ENCODE assay signal across 25 cellular contexts in genomic region chr4:38007645-38008044, GRCh38. TPM values are rescaled to one million over a fixed set of nuclear protein-coding genes. Genes with fewer than 3 reads are reported as not detected.
A peak's percentile ranks its signal among the peaks of the same experiment; 100 is the strongest.
DNase-seq lines count a peak whose midpoint lies in the region; TF ChIP-seq lines count a peak whose summit lies in the region.
"Had no signal": no experiment of that assay in that cellular context is flagged by ENCODE, and none has a peak within 500 bp of the region (broad histone marks: within the 10 kb centered on the region; RNA-seq: fewer than 3 reads in every experiment).

No MANE protein-coding gene starts in this region.

- H3K14ac ChIP-seq in mesenchymal stem cell (ENCODE audit: low read length in 2 of 2) (peak overlapping the region in 1 of 2 experiments; percentile 3), trophoblast cell (ENCODE audit: low read length) (peak overlapping the region; percentile 4)

- H3K4me3 ChIP-seq in OCI-LY1 (ENCODE audit: low read depth, low read length, poor library complexity, severe bottlenecking), result no peak overlapping the region
- no peak overlapping the region for H3K4me3 ChIP-seq in mesenchymal stem cell (ENCODE audit: insufficient read depth in 1 of 2, low read depth in 1 of 2, low read length in 2 of 2)
- no peak overlapping the region for H3K4me3 ChIP-seq in trophoblast cell (ENCODE audit: low read depth, low read length)
- H3K4me3 ChIP-seq in Karpas-422 (ENCODE audit: low read length), result no peak overlapping the region
- H3K4me3 ChIP-seq: GM23248 had no signal

- H3K27ac ChIP-seq in C4-2B (peak overlapping the region; percentile 46), OCI-LY1 (ENCODE audit: low read depth, low read length, poor library complexity, severe bottlenecking) (peak overlapping the region; percentile 59), mesenchymal stem cell (ENCODE audit: low read length, poor library complexity, severe bottlenecking) (no peak overlapping the region), trophoblast cell (ENCODE audit: low read depth, low read length) (no peak overlapping the region), RWPE1 (no peak overlapping the region), Karpas-422 (ENCODE audit: low read length) (no peak overlapping the region)
- H3K27ac ChIP-seq: GM23248 had no signal

- H2BK120ac ChIP-seq in mesenchymal stem cell (ENCODE audit: low read depth, low read length) (no peak overlapping the region), trophoblast cell (ENCODE audit: insufficient read depth, low read length, poor library complexity) (no peak overlapping the region)

- peak overlapping the region; percentile 12; the same call in 1 of the 2 replicates for H3K4me2 ChIP-seq in OCI-LY1 (ENCODE audit: low read length)
- no peak overlapping the region for H3K4me2 ChIP-seq in mesenchymal stem cell (ENCODE audit: low read length, poor library complexity, severe bottlenecking)
- H3K4me2 ChIP-seq in trophoblast cell (ENCODE audit: low read length), result no peak overlapping the region
- H3K4me2 ChIP-seq in Karpas-422 (ENCODE audit: low read depth, low read length, poor library complexity, severe bottlenecking), result no peak overlapping the region

- H2AFZ ChIP-seq in OCI-LY1 (ENCODE audit: low read length) (no peak overlapping the region), mesenchymal stem cell (ENCODE audit: low read depth, low read length) (no peak overlapping the region), trophoblast cell (ENCODE audit: insufficient read depth, low read length, poor library complexity) (no peak overlapping the region), Karpas-422 (ENCODE audit: low read length) (no peak overlapping the region)
- H2AFZ ChIP-seq: GM23248 had no signal

- H3K9me3 ChIP-seq in OCI-LY1 (ENCODE audit: low read length) (no peaks in the 10 kb centered on the region), mesenchymal stem cell (ENCODE audit: control insufficient read depth, low read length) (no peaks in the 10 kb centered on the region), trophoblast cell (ENCODE audit: insufficient read depth, low read depth, low read length) (no peaks in the 10 kb centered on the region), Karpas-422 (ENCODE audit: low read length) (no peaks in the 10 kb centered on the region)

- no peak overlapping the region for H3K23ac ChIP-seq in mesenchymal stem cell (ENCODE audit: low read length in 2 of 2)
- peak overlapping the region; percentile 17 for H3K23ac ChIP-seq in trophoblast cell (ENCODE audit: low read length)

- WGBS in mesenchymal stem cell, result 74% methylated on average over 5 of the region's 5 CpGs
- no CpG with 5 or more reads among the region's 5 CpGs for WGBS in trophoblast cell (ENCODE audit: extremely low coverage, insufficient coverage, insufficient read length)

- peaks cover under 1% of the 10 kb centered on the region; the same call in 1 of the 2 replicates for H3K36me3 ChIP-seq in OCI-LY1 (ENCODE audit: insufficient read depth, low read length)
- H3K36me3 ChIP-seq in mesenchymal stem cell (ENCODE audit: control insufficient read depth in 1 of 2, insufficient read depth in 2 of 2, low read depth in 1 of 2, low read length in 2 of 2), result no peaks in the 10 kb centered on the region
- H3K36me3 ChIP-seq in trophoblast cell (ENCODE audit: control insufficient read depth in 1 of 2, insufficient read depth in 2 of 2, low read length in 2 of 2), result no peaks in the 10 kb centered on the region
- no peaks in the 10 kb centered on the region for H3K36me3 ChIP-seq in Karpas-422 (ENCODE audit: insufficient read depth, low read length)

- POLR2A ChIA-PET in RWPE1 (lab: Yijun Ruan, JAX; ENCODE audit: low non-redundant PET), result no interaction called here

- no peaks in the 10 kb centered on the region for H3K9me2 ChIP-seq in OCI-LY1 (ENCODE audit: low read depth, low read length)
- H3K9me2 ChIP-seq in Karpas-422 (replicated peaks; ENCODE audit: insufficient read depth, low read length), result no peaks in the 10 kb centered on the region

- H2BK12ac ChIP-seq in mesenchymal stem cell (ENCODE audit: low read length in 2 of 2) (no peak overlapping the region), trophoblast cell (ENCODE audit: low read length) (peak overlapping the region; percentile 73)

- H3K4ac ChIP-seq in mesenchymal stem cell (ENCODE audit: low read depth in 1 of 2, low read length in 2 of 2), result no peak overlapping the region
- H3K4ac ChIP-seq in trophoblast cell (ENCODE audit: low read depth, low read length), result peak overlapping the region; percentile 43

- H2AK5ac ChIP-seq in mesenchymal stem cell (ENCODE audit: low read length, severe bottlenecking) (peak overlapping the region; percentile 2), trophoblast cell (ENCODE audit: low read length) (peak overlapping the region; percentile 84)

- H4K8ac ChIP-seq in mesenchymal stem cell (ENCODE audit: low read length) (no peak overlapping the region), trophoblast cell (ENCODE audit: low read depth, low read length) (no peak overlapping the region)

- peaks cover 87% of the 10 kb centered on the region for H3K4me1 ChIP-seq in OCI-LY1 (ENCODE audit: insufficient read depth, low read length, severe bottlenecking)
- H3K4me1 ChIP-seq in mesenchymal stem cell (ENCODE audit: control insufficient read depth, insufficient read depth, low read depth, low read length), result peaks cover 11% of the 10 kb centered on the region
- H3K4me1 ChIP-seq in trophoblast cell (ENCODE audit: control insufficient read depth in 1 of 2, insufficient read depth in 2 of 2, low read length in 2 of 2), result peaks cover 15 to 27% of the 10 kb centered on the region in 2 experiments
- H3K4me1 ChIP-seq in Karpas-422 (ENCODE audit: low read length), result peaks cover 11% of the 10 kb centered on the region

- DNase-seq in mesenchymal stem cell (no peak), trophoblast cell (no peak), RWPE1 (ENCODE audit: low spot score) (no peak), Karpas-422 (no peak), HT-29 (ENCODE audit: low spot score) (no peak)
- no peak for DNase-seq in activated effector memory CD4-positive, alpha-beta T cell treated with Interleukin-2 at 50 U/mL for 16 hours
- DNase-seq: AML-193, GDM1, GM23248, HCEC 1CT, Kasumi-1, NCI-H1436 treated with DMSO at 0.1 percent for 48 hours, NCI-H1930, NCI-H226, NCI-H510A treated with DMSO at 0.1 percent for 48 hours, NCI-H82, Right ventricle myocardium superior, SW 1271 had no signal

- H3K79me1 ChIP-seq in mesenchymal stem cell (replicated peaks; ENCODE audit: low read length, poor library complexity, severe bottlenecking) (peaks cover 33% of the 10 kb centered on the region), trophoblast cell (ENCODE audit: low read length) (peaks cover 14% of the 10 kb centered on the region)

- H2BK5ac ChIP-seq in mesenchymal stem cell (ENCODE audit: low read depth, low read length, poor library complexity, severe bottlenecking) (no peak overlapping the region), trophoblast cell (ENCODE audit: low read depth, low read length, poor library complexity) (no peak overlapping the region)

- CTCF ChIA-PET in RWPE1 (lab: Yijun Ruan, JAX), result interaction anchor here (0.5 kb wide), 1 partner anchor 463 kb away, joined by 3 read pairs; no protein-coding TSS in a partner anchor

- no peak for TF ChIP-seq CTCF in C4-2B (conservative IDR thresholded peaks at IDR 0.05)
- no peak for TF ChIP-seq CTCF in OCI-LY1 (IDR thresholded peaks at IDR 0.05; ENCODE audit: low read length)
- TF ChIP-seq CTCF in RWPE1 (conservative IDR thresholded peaks at IDR 0.05; ENCODE audit: low read depth), result no peak

- no peak overlapping the region for H2BK15ac ChIP-seq in mesenchymal stem cell (ENCODE audit: low read depth, poor library complexity, severe bottlenecking)

- H3K79me2 ChIP-seq in OCI-LY1 (ENCODE audit: insufficient read depth, low read length) (peaks cover 98% of the 10 kb centered on the region), trophoblast cell (ENCODE audit: control insufficient read depth, insufficient read depth, low read length, poor library complexity) (peaks cover 16% of the 10 kb centered on the region), Karpas-422 (ENCODE audit: low read length) (peaks cover 84% of the 10 kb centered on the region)

- no peak overlapping the region for H4K91ac ChIP-seq in mesenchymal stem cell (ENCODE audit: low read length)
- H4K91ac ChIP-seq in trophoblast cell (ENCODE audit: low read depth, low read length), result no peak overlapping the region

- H3K18ac ChIP-seq in mesenchymal stem cell (ENCODE audit: low read depth in 1 of 2, low read length in 2 of 2) (no peak overlapping the region), trophoblast cell (ENCODE audit: low read length) (peak overlapping the region; percentile 61)

- H3F3A ChIP-seq in OCI-LY1 (ENCODE audit: insufficient read depth, low read length), result peaks cover 3% of the 10 kb centered on the region; the same call in 1 of the 2 replicates

- H3K27me3 ChIP-seq in OCI-LY1 (ENCODE audit: insufficient read depth, low read length) (no peaks in the 10 kb centered on the region), mesenchymal stem cell (ENCODE audit: control insufficient read depth in 1 of 2, insufficient read depth in 1 of 2, low read length in 2 of 2) (no peaks in the 10 kb centered on the region), trophoblast cell (ENCODE audit: insufficient read depth, low read length) (no peaks in the 10 kb centered on the region), Karpas-422 (ENCODE audit: low read length) (no peaks in the 10 kb centered on the region)

- H3K9ac ChIP-seq in OCI-LY1 (ENCODE audit: low read length), result peak overlapping the region; percentile 9; the same call in 1 of the 2 replicates
- H3K9ac ChIP-seq in mesenchymal stem cell (ENCODE audit: low read length), result no peak overlapping the region
- H3K9ac ChIP-seq in trophoblast cell (ENCODE audit: low read length), result no peak overlapping the region
- H3K9ac ChIP-seq in Karpas-422 (ENCODE audit: low read length), result no peak overlapping the region
- H3K9ac ChIP-seq: GM23248 had no signal

- H4K12ac ChIP-seq in trophoblast cell (ENCODE audit: low read depth, low read length), result peak overlapping the region; percentile 27

- H4K20me1 ChIP-seq in OCI-LY1 (ENCODE audit: insufficient read depth, low read length) (no peaks in the 10 kb centered on the region), Karpas-422 (ENCODE audit: insufficient read depth, low read depth, low read length) (no peaks in the 10 kb centered on the region)

RNA-seq across cellular contexts. Expression of gene PTTG2, which starts 47.4 kb away (rescaled TPM):
- not detected for polyA plus RNA-seq in mesenchymal stem cell (2013, experiment 1 of 2)
- not detected for polyA plus RNA-seq in mesenchymal stem cell (2013, experiment 2 of 2)
- not detected in 2 replicates for polyA plus RNA-seq in trophoblast cell (2013)
- 6.8 TPM in 1 of 2 replicates, not detected in the other for total RNA-seq in Karpas-422 (2014; rRNA removed; shearing (Covaris generic); ENCODE audit: low replicate concordance)
- not detected in 2 replicates for total RNA-seq in HT-29 (2014; rRNA removed; shearing (Covaris generic))
- total RNA-seq: A172, GM23248, MCF 10A, SK-MEL-5 had no signal
- polyA plus RNA-seq: AG04450, CD14-positive monocyte, GM23248 had no signal

Comparison
In these comparisons a context has a peak if more than half of its experiments do, and no peak if none do; other contexts are left out.
1. H3K27ac ChIP-seq: peak in C4-2B (single experiment) and OCI-LY1 (single experiment); none in mesenchymal stem cell (single experiment), trophoblast cell (single experiment), RWPE1 (single experiment) and Karpas-422 (single experiment).